ENCODE assay signal across 9 cellular contexts in genomic region chr10:76901701-76902100, GRCh38.
"Had no signal": no experiment of that assay in that cellular context is flagged by ENCODE, and none has a peak within 500 bp of the region (broad histone marks: within the 10 kb centered on the region; RNA-seq: fewer than 3 reads in every experiment).

No MANE protein-coding gene starts in this region.

- H3K4me3 ChIP-seq: GM23338, K562 had no signal

- H3K4me2 ChIP-seq: GM23338 had no signal

- ATAC-seq: GM23338, K562 had no signal

- H2AFZ ChIP-seq: GM23338 had no signal

- H3K4me3 Mint-ChIP-seq: GM23338, H9 had no signal

- DNase-seq: H9, HCEC 1CT, IMR-90, KG1 had no signal

- H3K27ac Mint-ChIP-seq: GM23338 had no signal

- H3K27ac ChIP-seq: HL-60 had no signal

- FAIRE-seq: H1, H54, K562 had no signal

- H3K4me1 Mint-ChIP-seq: GM23338 had no signal
